In the genomic region with DNA sequence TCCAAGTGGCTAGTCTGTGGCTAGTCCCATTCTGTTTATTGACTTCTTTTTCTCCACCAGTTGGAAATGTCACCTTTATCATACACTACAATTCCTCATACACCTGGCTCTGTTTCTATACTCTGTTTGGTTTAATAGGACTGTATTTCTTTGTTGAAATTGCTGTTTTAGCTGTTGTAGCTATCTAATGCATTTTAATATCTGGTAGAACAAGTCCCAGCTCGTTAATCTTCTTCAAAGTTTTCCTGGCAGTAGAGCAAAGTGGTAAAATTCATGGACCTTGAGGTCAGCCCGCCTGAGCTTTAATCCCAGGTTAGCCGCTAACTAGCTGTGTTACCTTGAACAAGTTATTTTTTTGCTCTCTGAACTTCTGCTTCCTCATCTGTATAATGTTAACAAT, we compare ENCODE assay signal across 20 cellular contexts. TPM values are rescaled to one million over a fixed set of nuclear protein-coding genes. Genes with fewer than 3 reads are reported as not detected.
DNase-seq lines count a peak whose midpoint lies in the region; ATAC-seq, FAIRE-seq and TF ChIP-seq lines count a peak whose summit lies in the region.
"Had no signal": no experiment of that assay in that cellular context is flagged by ENCODE, and none has a peak within 500 bp of the region (broad histone marks: within the 10 kb centered on the region; RNA-seq: fewer than 3 reads in every experiment).

No MANE protein-coding gene starts in this region.

- no peak overlapping the region for H2AFZ ChIP-seq in HepG2 (ENCODE audit: low read length)
- H2AFZ ChIP-seq: GM23338 had no signal

- H3K4me2 ChIP-seq in HepG2 (ENCODE audit: low read depth, low read length), result peak overlapping the region; percentile 45
- H3K4me2 ChIP-seq: A549, GM23338 had no signal

- FAIRE-seq in HepG2 (lab: Jason Lieb, UNC), result peak; percentile 40
- FAIRE-seq: A549, GM12878, H54 had no signal

- CTCF ChIA-PET in HepG2 (lab: Yijun Ruan, JAX; ENCODE audit: low intra/inter-chr PET ratio, low total read pairs), result no interaction called here

- no peaks in the 10 kb centered on the region for H3K79me2 ChIP-seq in HepG2 (ENCODE audit: insufficient read depth, low read length)

- no peak for TF ChIP-seq EP300 in HepG2 (IDR thresholded peaks at IDR 0.05; ENCODE audit: low read depth in 2 of 2, low read length in 2 of 2)
- TF ChIP-seq EP300 in HepG2 (CRISPR knock-in tag; IDR thresholded peaks at IDR 0.05; ENCODE audit: borderline replicate concordance), result no peak

- TF ChIP-seq POLR2A in HepG2 (IDR thresholded peaks at IDR 0.05; ENCODE audit: insufficient read depth in 1 of 2, low read depth in 2 of 2, low read length in 2 of 2), result no peak
- no peak for TF ChIP-seq POLR2A in right lobe of liver (IDR thresholded peaks at IDR 0.05)

- intact Hi-C loops in HepG2 (cut with micrococcal nuclease; ENCODE audit: unreplicated experiment), result no loop called here
- intact Hi-C loops in right lobe of liver (cut with DNase I), result no loop called here

- in situ Hi-C loops in HepG2 (cut with HindIII; ENCODE audit: extremely low pct_ligation_motif_present, low pct_unique_long_range_greater_than_20kb), result no loop called here

- peak overlapping the region; percentile 81 for H3K27ac Mint-ChIP-seq in mesothelial cell of epicardium
- H3K27ac Mint-ChIP-seq: CD14-positive monocyte; CD4-positive, alpha-beta memory T cell; GM23338 had no signal

- no peak overlapping the region for H3K4me3 Mint-ChIP-seq in mesothelial cell of epicardium
- H3K4me3 Mint-ChIP-seq: CD14-positive monocyte; CD4-positive, alpha-beta memory T cell; GM23338 had no signal

- no peak for TF ChIP-seq RAD21 in HepG2 (CRISPR knock-in tag; IDR thresholded peaks at IDR 0.05)

- H4K20me1 ChIP-seq in HepG2 (ENCODE audit: insufficient read depth, low read length), result no peaks in the 10 kb centered on the region

- H3K4me1 ChIP-seq in HepG2 (ENCODE audit: insufficient read depth, low read length) (peaks cover 42% of the 10 kb centered on the region), right lobe of liver (no peaks in the 10 kb centered on the region), SJCRH30 (no peaks in the 10 kb centered on the region)

- no peak for ATAC-seq in HepG2
- ATAC-seq in right lobe of liver, result no peak
- ATAC-seq in activated CD4-positive, CD25-positive, alpha-beta regulatory T cell treated with anti-CD3 and anti-CD28 coated beads, Interleukin-2, amount 50 U/mL, for 24 hours, result no peak
- ATAC-seq: A549, GM12878, GM23338 had no signal

- no peaks in the 10 kb centered on the region for H3K27me3 Mint-ChIP-seq in mesothelial cell of epicardium (ENCODE audit: low read depth)
- H3K27me3 Mint-ChIP-seq: CD4-positive, alpha-beta memory T cell had no signal

- H3K9me3 ChIP-seq in HepG2 (ENCODE audit: low read length), result no peaks in the 10 kb centered on the region
- no peaks in the 10 kb centered on the region for H3K9me3 ChIP-seq in right lobe of liver
- H3K9me3 ChIP-seq in SJCRH30 (replicated peaks), result no peaks in the 10 kb centered on the region
- H3K9me3 ChIP-seq: A549 had no signal

- H3K9ac ChIP-seq in HepG2 (ENCODE audit: insufficient read depth, low read depth, low read length), result no peak overlapping the region

- H3K4me3 ChIP-seq in HepG2 (replicated peaks in 1 of 3; ENCODE audit: insufficient read depth in 1 of 3, low read depth in 2 of 3, low read length in 3 of 3) (no peak overlapping the region), right lobe of liver (no peak overlapping the region), SJCRH30 (no peak overlapping the region)
- H3K4me3 ChIP-seq: A549, GM12878, GM23338 had no signal

- DNase-seq in HepG2 (ENCODE audit: low spot score) (no peak), right lobe of liver (no peak), mesothelial cell of epicardium (ENCODE audit: low spot score in 2 of 2, unreplicated experiment in 2 of 2) (no peak), SJCRH30 (no peak), LoVo (ENCODE audit: low spot score) (no peak)
- DNase-seq: AML-193; CD4-positive, alpha-beta memory T cell; DMS153; DMS79 treated with DMSO at 0.1 percent for 48 hours; GF-D8; HCEC 1CT; IMR-90 had no signal

- BruUV-seq in HepG2 (replicated peaks; lab: Mats Ljungman, UMichigan), result no TSS peak

- POLR2A ChIA-PET in HepG2 (lab: Yijun Ruan, JAX), result interaction anchor here (1.0 to 1.6 kb wide), 3 partner anchors 10 to 16 kb away, joined by 3 to 4 read pairs (median 3); a partner anchor contains a TSS

- H3K27me3 ChIP-seq in HepG2 (ENCODE audit: control insufficient read depth in 1 of 2, insufficient read depth in 2 of 2, low read length in 2 of 2) (no peaks in the 10 kb centered on the region), right lobe of liver (no peaks in the 10 kb centered on the region), SJCRH30 (no peaks in the 10 kb centered on the region)

- H3K4me1 Mint-ChIP-seq in mesothelial cell of epicardium, result peaks cover 11% of the 10 kb centered on the region

- H3K9me3 Mint-ChIP-seq in mesothelial cell of epicardium, result no peaks in the 10 kb centered on the region
- H3K9me3 Mint-ChIP-seq: CD4-positive, alpha-beta memory T cell; GM23338 had no signal

- 29% methylated on average over 3 of the region's 3 CpGs for WGBS in HepG2 (ENCODE audit: low lambda C conversion rate)
- 67% methylated on average over 3 of the region's 3 CpGs for WGBS in right lobe of liver (ENCODE audit: insufficient coverage, low coverage, low lambda C conversion rate, missing lambda C conversion rate)

- H3K36me3 ChIP-seq in HepG2 (replicated peaks in 1 of 2; ENCODE audit: control insufficient read depth in 1 of 2, insufficient read depth in 2 of 2, low read length in 2 of 2) (no peaks in the 10 kb centered on the region), right lobe of liver (no peaks in the 10 kb centered on the region), SJCRH30 (no peaks in the 10 kb centered on the region)

- H3K36me3 Mint-ChIP-seq in mesothelial cell of epicardium, result no peaks in the 10 kb centered on the region

- H3K27ac ChIP-seq in HepG2 (ENCODE audit: extremely low read length, insufficient read depth, low read length), result no peak overlapping the region
- no peak overlapping the region for H3K27ac ChIP-seq in right lobe of liver
- H3K27ac ChIP-seq in VCaP, result peak overlapping the region; percentile 82
- H3K27ac ChIP-seq in SJCRH30, result no peak overlapping the region
- H3K27ac ChIP-seq: 22Rv1, A549 had no signal

- TF ChIP-seq CTCF in HepG2 (CRISPR knock-in tag; IDR thresholded peaks at IDR 0.05), result no peak
- no peak for TF ChIP-seq CTCF in right lobe of liver (IDR thresholded peaks at IDR 0.05)
- TF ChIP-seq CTCF in VCaP (conservative IDR thresholded peaks at IDR 0.05), result no peak
- no peak for TF ChIP-seq CTCF in mesothelial cell of epicardium (IDR thresholded peaks at IDR 0.05; ENCODE audit: unreplicated experiment)

TF ChIP-seq in HepG2, 621 proteins besides CTCF, POLR2A, EP300 and RAD21 (continues in another document):
- TF ChIP-seq ZNF232 (CRISPR knock-in tag; IDR thresholded peaks at IDR 0.05; ENCODE audit: borderline replicate concordance), result no peak
- TF ChIP-seq ZNF607 (CRISPR knock-in tag; IDR thresholded peaks at IDR 0.05; ENCODE audit: borderline replicate concordance), result peak; percentile 55; the same call in 1 of the 2 replicates

RNA-seq across cellular contexts. Expression of a gene that starts 9.9 kb away (rescaled TPM):
- total RNA-seq in HepG2 (2016; rRNA removed; fragmentation: Illumina TruSeq; extraction: Trizol), result 47.3 and 62.1 TPM in 2 replicates
- 105 and 126 TPM in 2 replicates for total RNA-seq in HepG2 (2016; cell fraction: cytosol; rRNA removed; fragmentation: Illumina TruSeq; extraction: Trizol; ENCODE audit: low read depth)
- 44.0 and 55.9 TPM in 2 replicates for total RNA-seq in HepG2 (2016; cell fraction: insoluble cytoplasmic fraction; rRNA removed; fragmentation: Illumina TruSeq; extraction: Trizol)
- total RNA-seq in HepG2 (2016; cell fraction: membrane; rRNA removed; fragmentation: Illumina TruSeq; extraction: Trizol), result 30.9 and 35.4 TPM in 2 replicates
- 122 and 129 TPM in 2 replicates for total RNA-seq in HepG2 (2016; cell fraction: nucleus; rRNA removed; fragmentation: Illumina TruSeq; extraction: Trizol)
- polyA plus RNA-seq in HepG2 (2011; rRNA removed), result 74.8 and 87.6 TPM in 2 replicates
- polyA plus RNA-seq in HepG2 (2011; cell fraction: cytosol; rRNA removed), result 40.1 and 42.6 TPM in 2 replicates
- 375 and 376 TPM in 2 replicates for polyA plus RNA-seq in HepG2 (2011; cell fraction: nucleus; rRNA removed)
- polyA plus RNA-seq in HepG2 (2012), result 81.3 and 96.1 TPM in 2 replicates
- 26.1 and 28.4 TPM in 2 replicates for polyA plus RNA-seq in HepG2 (2016; cell fraction: cytosol; fragmentation: Illumina TruSeq; extraction: Trizol; ENCODE audit: low read depth)
- 37.0 and 39.4 TPM in 2 replicates for polyA plus RNA-seq in HepG2 (2016; cell fraction: insoluble cytoplasmic fraction; fragmentation: Illumina TruSeq; extraction: Trizol; ENCODE audit: low read depth)
- polyA plus RNA-seq in HepG2 (2016; cell fraction: membrane; fragmentation: Illumina TruSeq; extraction: Trizol; ENCODE audit: low read depth), result 24.4 and 25.2 TPM in 2 replicates
- polyA plus RNA-seq in HepG2 (2016; cell fraction: nucleus; fragmentation: Illumina TruSeq; extraction: Trizol; ENCODE audit: insufficient read depth, low read depth), result 241 and 272 TPM in 2 replicates
- 94.1 and 144 TPM in 2 replicates for polyA minus RNA-seq in HepG2 (2011; rRNA and poly(A)+ RNA removed; ENCODE audit: low replicate concordance)
- 66.7 and 75.3 TPM in 2 replicates for polyA minus RNA-seq in HepG2 (2011; cell fraction: cytosol; rRNA and poly(A)+ RNA removed)
- 263 and 294 TPM in 2 replicates for polyA minus RNA-seq in HepG2 (2011; cell fraction: nucleus; rRNA and poly(A)+ RNA removed)
- total RNA-seq in right lobe of liver, result 10 to 100 TPM; 18.9 to 41.8 (median 26.0) TPM
- 173 to 182 TPM (median 173 TPM) in 3 replicates for total RNA-seq in mesothelial cell of epicardium
- total RNA-seq in SJCRH30 (2014; rRNA removed; shearing (Covaris generic)), result 54.4 and 56.0 TPM in 2 replicates
